9 cellular contexts compared by ENCODE assay signal in genomic region chr17:42107597-42108576, GRCh38. TPM values are rescaled to one million over a fixed set of nuclear protein-coding genes. Genes with fewer than 3 reads are reported as not detected.
DNase-seq lines count a peak whose midpoint lies in the region; ATAC-seq and TF ChIP-seq lines count a peak whose summit lies in the region.
"Had no signal": no experiment of that assay in that cellular context is flagged by ENCODE, and none has a peak within 500 bp of the region (broad histone marks: within the 10 kb centered on the region; RNA-seq: fewer than 3 reads in every experiment).

No MANE protein-coding gene starts in this region.

- H3K4me1 Mint-ChIP-seq in natural killer cell = peaks cover 9 to 28% of the 10 kb centered on the region in 2 donors
- peaks cover 39% of the 10 kb centered on the region for H3K4me1 Mint-ChIP-seq in stimulated activated effector memory CD8-positive, alpha-beta T cell treated with anti-CD3 and anti-CD28 coated beads, Interleukin-12 subunit alpha, Interleukin-12 subunit beta, amount 100 ng/mL, for 72 hours

- H3K4me3 Mint-ChIP-seq in natural killer cell = peak overlapping the region; percentile 28
- peak overlapping the region; percentile 33 for H3K4me3 Mint-ChIP-seq in stimulated activated effector memory CD8-positive, alpha-beta T cell treated with anti-CD3 and anti-CD28 coated beads, Interleukin-12 subunit alpha, Interleukin-12 subunit beta, amount 100 ng/mL, for 72 hours

- no peaks in the 10 kb centered on the region for H3K9me3 Mint-ChIP-seq in natural killer cell
- no peaks in the 10 kb centered on the region for H3K9me3 Mint-ChIP-seq in stimulated activated effector memory CD8-positive, alpha-beta T cell treated with anti-CD3 and anti-CD28 coated beads, Interleukin-12 subunit alpha, Interleukin-12 subunit beta, amount 100 ng/mL, for 72 hours

- intact Hi-C loops in natural killer cell (cut with micrococcal nuclease) = no loop called here

- ATAC-seq in GM18520 (IDR thresholded peaks at IDR 0.05; ENCODE audit: unreplicated experiment) (peak; percentile 51), HG03097 (IDR thresholded peaks at IDR 0.05; ENCODE audit: low FRiP score, unreplicated experiment) (peak; percentile 58), natural killer cell (peak; percentile 78 to 93 (median 89))
- peak; percentile 85 for ATAC-seq in stimulated activated effector memory CD8-positive, alpha-beta T cell treated with anti-CD3 and anti-CD28 coated beads, Interleukin-12 subunit alpha, Interleukin-12 subunit beta, amount 100 ng/mL, for 72 hours

- DNase-seq in NCI-H526 (lab: John Stamatoyannopoulos, UW) = peak; percentile 87 to 98
- peak; percentile 81 to 86 for DNase-seq in activated CD8-positive, alpha-beta memory T cell treated with anti-CD3 and anti-CD28 coated beads for 1 hour (ENCODE audit: extremely low read depth in 1 of 2, low read depth in 1 of 2)
- peak; percentile 91 for DNase-seq in effector CD8-positive, alpha-beta T cell (lab: John Stamatoyannopoulos, UW)
- peak; percentile 79 for DNase-seq in natural killer cell
- peak; percentile 83 to 93 for DNase-seq in stimulated activated effector memory CD8-positive, alpha-beta T cell treated with anti-CD3 and anti-CD28 coated beads, Interleukin-12 subunit alpha, Interleukin-12 subunit beta, amount 100 ng/mL, for 72 hours (ENCODE audit: low spot score in 2 of 2)
- DNase-seq in GF-D8 (lab: John Stamatoyannopoulos, UW) = no peak

- H3K27ac Mint-ChIP-seq in natural killer cell = peak overlapping the region; percentile 29 to 31
- H3K27ac Mint-ChIP-seq in stimulated activated effector memory CD8-positive, alpha-beta T cell treated with anti-CD3 and anti-CD28 coated beads, Interleukin-12 subunit alpha, Interleukin-12 subunit beta, amount 100 ng/mL, for 72 hours = peak overlapping the region; percentile 52

- TF ChIP-seq CTCF in natural killer cell (IDR thresholded peaks at IDR 0.05) = no peak

- no peaks in the 10 kb centered on the region for H3K27me3 Mint-ChIP-seq in natural killer cell (ENCODE audit: low read depth in 2 of 2)

- no peaks in the 10 kb centered on the region for H3K36me3 Mint-ChIP-seq in natural killer cell
- H3K36me3 Mint-ChIP-seq in stimulated activated effector memory CD8-positive, alpha-beta T cell treated with anti-CD3 and anti-CD28 coated beads, Interleukin-12 subunit alpha, Interleukin-12 subunit beta, amount 100 ng/mL, for 72 hours = peaks cover 10% of the 10 kb centered on the region

RNA-seq across cellular contexts. Expression of gene DHX58, which starts 4.6 kb away (rescaled TPM):
- total RNA-seq in natural killer cell = 10 to 100 TPM; 22.0 to 29.0 (median 24.5) TPM

RNA-seq across cellular contexts. Expression of gene ZNF385C, which starts 9.6 kb away (rescaled TPM):
- under 1 TPM in 1 of 3 donors, not detected in 2; 0.28 TPM for total RNA-seq in natural killer cell
- total RNA-seq: epithelial cell of proximal tubule had no signal

RNA-seq across cellular contexts. Expression of gene KAT2A, which starts 13.3 kb away (rescaled TPM):
- total RNA-seq in natural killer cell = 10 to 100 TPM; 29.6 to 32.8 (median 29.9) TPM

RNA-seq across cellular contexts. Expression of gene HSPB9, which starts 14.7 kb away (rescaled TPM):
- total RNA-seq in natural killer cell = not detected
- total RNA-seq: epithelial cell of proximal tubule had no signal

RNA-seq across cellular contexts. Expression of gene RAB5C, which starts 46.9 kb away (rescaled TPM):
- total RNA-seq in natural killer cell = 100 to 1,000 TPM; 137 to 151 (median 148) TPM
